In genomic region chr9:17958363-17958762, GRCh38 we compare ENCODE assay signal across 21 cellular contexts.
DNase-seq lines count a peak whose midpoint lies in the region; ATAC-seq and TF ChIP-seq lines count a peak whose summit lies in the region.
"Had no signal": no experiment of that assay in that cellular context is flagged by ENCODE, and none has a peak within 500 bp of the region (broad histone marks: within the 10 kb centered on the region; RNA-seq: fewer than 3 reads in every experiment).

No MANE protein-coding gene starts in this region.

- no peak for ATAC-seq in GM21717 (IDR thresholded peaks at IDR 0.05; ENCODE audit: unreplicated experiment)

- DNase-seq in esophagus muscularis mucosa (ENCODE audit: extremely low spot score) (no peak), fibroblast of villous mesenchyme (ENCODE audit: low read depth) (peak; percentile 5), retinal pigment epithelial cell (ENCODE audit: low read depth) (peak; percentile 38), GM10248 (ENCODE audit: extremely low spot score) (no peak)
- DNase-seq: 8988T; ACHN; BE2C; C1 segment of cervical spinal cord; CD4-positive, alpha-beta memory T cell; CD4-positive, CD25-positive, alpha-beta regulatory T cell; CD8-positive, alpha-beta memory T cell; COR-L47; DMS 273 treated with DMSO at 0.1 percent for 48 hours; DMS153; DMS53; DMS79; DND-41; EL; GDM1 had no signal

- POLR2A ChIA-PET in GM10248 (lab: Yijun Ruan, JAX), result no interaction called here

- TF ChIP-seq EP300 in esophagus muscularis mucosa (IDR thresholded peaks at IDR 0.05), result peak; percentile 54

- no peaks in the 10 kb centered on the region for H3K9me3 ChIP-seq in esophagus muscularis mucosa
- H3K9me3 ChIP-seq: BE2C, BLaER1 had no signal

- intact Hi-C loops in esophagus muscularis mucosa (cut with DNase I), result no loop called here

- CTCF ChIA-PET in GM10248 (lab: Yijun Ruan, JAX), result no interaction called here

- H3K4me1 ChIP-seq in esophagus muscularis mucosa, result peaks cover 0 to 85% (median 42%) of the 10 kb centered on the region in 4 donors
- H3K4me1 ChIP-seq: BE2C, BLaER1 had no signal

- H3K36me3 ChIP-seq in esophagus muscularis mucosa, result no peaks in the 10 kb centered on the region
- H3K36me3 ChIP-seq: BE2C, BLaER1 had no signal

- H3K4me3 ChIP-seq in esophagus muscularis mucosa (no peak overlapping the region), fibroblast of villous mesenchyme (ENCODE audit: low read depth, low read length) (no peak overlapping the region), retinal pigment epithelial cell (ENCODE audit: low read length) (no peak overlapping the region)
- H3K4me3 ChIP-seq: BLaER1 had no signal

- no peak for TF ChIP-seq POLR2A in esophagus muscularis mucosa (IDR thresholded peaks at IDR 0.05; ENCODE audit: low read depth)

- 42% methylated on average over 2 of the region's 2 CpGs for WGBS in esophagus muscularis mucosa

- peak overlapping the region; percentile 49 to 78 (median 52) for H3K27ac ChIP-seq in esophagus muscularis mucosa (replicated peaks in 1 of 4)
- H3K27ac ChIP-seq: BLaER1 had no signal

- H3K27me3 ChIP-seq in esophagus muscularis mucosa, result no peaks in the 10 kb centered on the region
- H3K27me3 ChIP-seq: BLaER1 had no signal

- TF ChIP-seq CTCF in esophagus muscularis mucosa (IDR thresholded peaks at IDR 0.05), result no peak
- no peak for TF ChIP-seq CTCF in fibroblast of villous mesenchyme (IDR thresholded peaks at IDR 0.05; ENCODE audit: insufficient read depth, low read depth, low read length)
- TF ChIP-seq CTCF in retinal pigment epithelial cell (conservative IDR thresholded peaks at IDR 0.05; ENCODE audit: low read depth, low read length), result no peak
- no peak for TF ChIP-seq CTCF in GM10248 (IDR thresholded peaks at IDR 0.05; ENCODE audit: control extremely low read depth, extremely low read depth, low read depth, missing control alignments)

Comparison
In these comparisons a context has a peak if more than half of its experiments do, and no peak if none do; other contexts are left out.
1. DNase-seq: peak in fibroblast of villous mesenchyme (single experiment) and retinal pigment epithelial cell (single experiment); none in esophagus muscularis mucosa (single experiment) and GM10248 (single experiment).